ENCODE assay signal across 24 cellular contexts in genomic region chr7:38245409-38245982, GRCh38.
DNase-seq lines count a peak whose midpoint lies in the region; ATAC-seq lines count a peak whose summit lies in the region.
"Had no signal": no experiment of that assay in that cellular context is flagged by ENCODE, and none has a peak within 500 bp of the region (broad histone marks: within the 10 kb centered on the region; RNA-seq: fewer than 3 reads in every experiment).

No MANE protein-coding gene starts in this region.

- no peak for DNase-seq in activated T-cell treated with anti-CD3 and anti-CD28 coated beads, Interleukin-2, amount 50 U/mL, for 72 hours
- no peak for DNase-seq in activated T-cell treated with anti-CD3 and anti-CD28 coated beads, Interleukin-2, amount 50 U/mL, for 48 hours
- peak in 4 of 34 experiments; percentile 9 to 43 (median 26) for DNase-seq in T-cell
- DNase-seq in effector memory CD8-positive, alpha-beta T cell, result peak in 1 of 3 experiments; percentile 29
- DNase-seq in stimulated activated naive B cell treated with anti-CD40 and anti-IgM and Interleukin-4, amounts not matched to agents 10 μg/mL and 1 μg/mL and 100 μg/mL, for 72 hours, result no peak
- no peak for DNase-seq in NCI-H2196 (lab: John Stamatoyannopoulos, UW; ENCODE audit: unreplicated experiment)
- DNase-seq in activated T-helper 2 cell treated with anti-CD3 and anti-CD28 coated beads, Interferon-gamma antibody, Interleukin-2, Interleukin-4, amounts not matched to agents 10 μg/mL and 5 μg/mL and 100 μg/mL, durations not matched to agents 14 hours and 24 hours and 36 hours (ENCODE audit: low spot score), result no peak
- DNase-seq: activated CD4-positive, alpha-beta T cell treated with anti-CD3 and anti-CD28 coated beads, Interleukin-2, amount 50 U/mL, for 1 hour; activated T-cell treated with anti-CD3 and anti-CD28 coated beads for 4 hours; Calu3; cerebellar nuclear complex; dorsolateral prefrontal cortex; EL; glutamatergic neuron; NCI-H1048; NCI-H187; NCI-H69; substantia nigra; uterus; WERI-Rb-1 had no signal

- H3K36me3 Mint-ChIP-seq in activated T-cell treated with anti-CD3 and anti-CD28 coated beads, Interleukin-2, amount 50 U/mL, for 72 hours (ENCODE audit: insufficient read depth in 2 of 2), result peaks cover 0 to 2% of the 10 kb centered on the region in 2 donors
- H3K36me3 Mint-ChIP-seq in T-cell, result peaks cover 27% of the 10 kb centered on the region
- H3K36me3 Mint-ChIP-seq in effector memory CD8-positive, alpha-beta T cell (ENCODE audit: insufficient read depth), result peaks cover 100% of the 10 kb centered on the region
- H3K36me3 Mint-ChIP-seq in stimulated activated naive B cell treated with anti-CD40 and anti-IgM and Interleukin-4, amounts not matched to agents 10 μg/mL and 1 μg/mL and 100 μg/mL, for 72 hours, result no peaks in the 10 kb centered on the region
- H3K36me3 Mint-ChIP-seq in activated T-helper 2 cell treated with anti-CD3 and anti-CD28 coated beads, Interferon-gamma antibody, Interleukin-2, Interleukin-4, amounts not matched to agents 10 μg/mL and 5 μg/mL and 100 μg/mL, durations not matched to agents 14 hours and 24 hours and 36 hours (ENCODE audit: low read depth), result peaks cover 34% of the 10 kb centered on the region
- H3K36me3 Mint-ChIP-seq: activated naive CD8-positive, alpha-beta T cell; memory B cell had no signal

- intact Hi-C loops in activated T-helper 2 cell treated with anti-CD3 and anti-CD28 coated beads, Interferon-gamma antibody, Interleukin-2, Interleukin-4, amounts not matched to agents 10 μg/mL and 5 μg/mL and 100 μg/mL, durations not matched to agents 14 hours and 24 hours and 36 hours (cut with micrococcal nuclease), result no loop called here

- no peaks in the 10 kb centered on the region for H3K4me1 Mint-ChIP-seq in activated T-cell treated with anti-CD3 and anti-CD28 coated beads, Interleukin-2, amount 50 U/mL, for 72 hours (ENCODE audit: low read depth)
- H3K4me1 Mint-ChIP-seq in T-cell, result peaks cover 0 to 34% (median 31%) of the 10 kb centered on the region in 3 donors
- peaks cover 59 to 78% of the 10 kb centered on the region in 2 donors for H3K4me1 Mint-ChIP-seq in effector memory CD8-positive, alpha-beta T cell (ENCODE audit: low read depth in 2 of 2)
- H3K4me1 Mint-ChIP-seq in stimulated activated naive B cell treated with anti-CD40 and anti-IgM and Interleukin-4, amounts not matched to agents 10 μg/mL and 1 μg/mL and 100 μg/mL, for 72 hours, result peaks cover 0 to 10% of the 10 kb centered on the region in 2 donors
- H3K4me1 Mint-ChIP-seq in activated T-helper 2 cell treated with anti-CD3 and anti-CD28 coated beads, Interferon-gamma antibody, Interleukin-2, Interleukin-4, amounts not matched to agents 10 μg/mL and 5 μg/mL and 100 μg/mL, durations not matched to agents 14 hours and 24 hours and 36 hours (ENCODE audit: low read depth), result peaks cover 14% of the 10 kb centered on the region
- H3K4me1 Mint-ChIP-seq: memory B cell had no signal

- CTCF ChIA-PET in T-cell (lab: Charles Lee), result no interaction called here

- H3K27me3 Mint-ChIP-seq in activated T-cell treated with anti-CD3 and anti-CD28 coated beads, Interleukin-2, amount 50 U/mL, for 72 hours (ENCODE audit: low read depth), result no peaks in the 10 kb centered on the region
- H3K27me3 Mint-ChIP-seq in T-cell, result no peaks in the 10 kb centered on the region
- H3K27me3 Mint-ChIP-seq in effector memory CD8-positive, alpha-beta T cell, result no peaks in the 10 kb centered on the region
- H3K27me3 Mint-ChIP-seq in stimulated activated naive B cell treated with anti-CD40 and anti-IgM and Interleukin-4, amounts not matched to agents 10 μg/mL and 1 μg/mL and 100 μg/mL, for 72 hours, result no peaks in the 10 kb centered on the region
- peaks cover 2% of the 10 kb centered on the region for H3K27me3 Mint-ChIP-seq in activated T-helper 2 cell treated with anti-CD3 and anti-CD28 coated beads, Interferon-gamma antibody, Interleukin-2, Interleukin-4, amounts not matched to agents 10 μg/mL and 5 μg/mL and 100 μg/mL, durations not matched to agents 14 hours and 24 hours and 36 hours (ENCODE audit: low read depth)
- H3K27me3 Mint-ChIP-seq: activated naive CD8-positive, alpha-beta T cell had no signal

- peak overlapping the region; percentile 0 for H3K27ac Mint-ChIP-seq in activated T-cell treated with anti-CD3 and anti-CD28 coated beads, Interleukin-2, amount 50 U/mL, for 72 hours
- peak overlapping the region; percentile 36 to 73 for H3K27ac Mint-ChIP-seq in T-cell
- H3K27ac Mint-ChIP-seq in effector memory CD8-positive, alpha-beta T cell, result peak overlapping the region; percentile 95 to 99
- H3K27ac Mint-ChIP-seq in stimulated activated naive B cell treated with anti-CD40 and anti-IgM and Interleukin-4, amounts not matched to agents 10 μg/mL and 1 μg/mL and 100 μg/mL, for 72 hours, result peak overlapping the region; percentile 49
- no peak overlapping the region for H3K27ac Mint-ChIP-seq in activated T-helper 2 cell treated with anti-CD3 and anti-CD28 coated beads, Interferon-gamma antibody, Interleukin-2, Interleukin-4, amounts not matched to agents 10 μg/mL and 5 μg/mL and 100 μg/mL, durations not matched to agents 14 hours and 24 hours and 36 hours
- H3K27ac Mint-ChIP-seq: activated naive CD8-positive, alpha-beta T cell; memory B cell had no signal

- POLR2A ChIA-PET in T-cell (lab: Charles Lee), result no interaction called here

- peak overlapping the region in 1 of 2 donors; percentile 14 for H3K4me3 Mint-ChIP-seq in activated T-cell treated with anti-CD3 and anti-CD28 coated beads, Interleukin-2, amount 50 U/mL, for 72 hours
- peak overlapping the region in 1 of 3 donors; percentile 17 for H3K4me3 Mint-ChIP-seq in T-cell
- H3K4me3 Mint-ChIP-seq in effector memory CD8-positive, alpha-beta T cell, result peak overlapping the region; percentile 79 to 80
- H3K4me3 Mint-ChIP-seq in stimulated activated naive B cell treated with anti-CD40 and anti-IgM and Interleukin-4, amounts not matched to agents 10 μg/mL and 1 μg/mL and 100 μg/mL, for 72 hours, result no peak overlapping the region
- H3K4me3 Mint-ChIP-seq in activated T-helper 2 cell treated with anti-CD3 and anti-CD28 coated beads, Interferon-gamma antibody, Interleukin-2, Interleukin-4, amounts not matched to agents 10 μg/mL and 5 μg/mL and 100 μg/mL, durations not matched to agents 14 hours and 24 hours and 36 hours (ENCODE audit: low read depth), result no peak overlapping the region
- H3K4me3 Mint-ChIP-seq: activated naive CD8-positive, alpha-beta T cell; memory B cell had no signal

- peak in 1 of 2 donors; percentile 70 for ATAC-seq in activated T-cell treated with anti-CD3 and anti-CD28 coated beads, Interleukin-2, amount 50 U/mL, for 72 hours (replicated peaks in 1 of 2)
- peak in 1 of 4 experiments; percentile 45 for ATAC-seq in T-cell (replicated peaks in 1 of 4)
- ATAC-seq in effector memory CD8-positive, alpha-beta T cell (replicated peaks), result peak; percentile 64
- ATAC-seq in stimulated activated naive B cell treated with anti-CD40 and anti-IgM and Interleukin-4, amounts not matched to agents 10 μg/mL and 1 μg/mL and 100 μg/mL, for 72 hours (replicated peaks), result no peak
- no peak for ATAC-seq in HG02678 (IDR thresholded peaks at IDR 0.05; ENCODE audit: unreplicated experiment)
- ATAC-seq: HCT116 had no signal

- no peaks in the 10 kb centered on the region for H3K9me3 Mint-ChIP-seq in activated T-cell treated with anti-CD3 and anti-CD28 coated beads, Interleukin-2, amount 50 U/mL, for 72 hours
- H3K9me3 Mint-ChIP-seq in T-cell, result no peaks in the 10 kb centered on the region
- no peaks in the 10 kb centered on the region for H3K9me3 Mint-ChIP-seq in effector memory CD8-positive, alpha-beta T cell
- no peaks in the 10 kb centered on the region for H3K9me3 Mint-ChIP-seq in stimulated activated naive B cell treated with anti-CD40 and anti-IgM and Interleukin-4, amounts not matched to agents 10 μg/mL and 1 μg/mL and 100 μg/mL, for 72 hours
- no peaks in the 10 kb centered on the region for H3K9me3 Mint-ChIP-seq in activated T-helper 2 cell treated with anti-CD3 and anti-CD28 coated beads, Interferon-gamma antibody, Interleukin-2, Interleukin-4, amounts not matched to agents 10 μg/mL and 5 μg/mL and 100 μg/mL, durations not matched to agents 14 hours and 24 hours and 36 hours
- H3K9me3 Mint-ChIP-seq: memory B cell had no signal

Comparison
In these comparisons a context has a peak if more than half of its experiments do, and no peak if none do; other contexts are left out.
1. H3K4me3 Mint-ChIP-seq: peak in effector memory CD8-positive, alpha-beta T cell (2 of 2); none in stimulated activated naive B cell treated with anti-CD40 and anti-IgM and Interleukin-4, amounts not matched to agents 10 μg/mL and 1 μg/mL and 100 μg/mL, for 72 hours (0 of 2) and activated T-helper 2 cell treated with anti-CD3 and anti-CD28 coated beads, Interferon-gamma antibody, Interleukin-2, Interleukin-4, amounts not matched to agents 10 μg/mL and 5 μg/mL and 100 μg/mL, durations not matched to agents 14 hours and 24 hours and 36 hours (single experiment).